Comparison of ENCODE assay signal across 8 cellular contexts in genomic region chr2:63587814-63588384, GRCh38. TPM values are rescaled to one million over a fixed set of nuclear protein-coding genes. Genes with fewer than 3 reads are reported as not detected.
DNase-seq lines count a peak whose midpoint lies in the region; ATAC-seq and TF ChIP-seq lines count a peak whose summit lies in the region.

No MANE protein-coding gene starts in this region.

- 0 to 1% (median 0%) methylated on average over 24 to 33 of the region's 33 CpGs for WGBS in stomach, 5 donors

- peaks cover 14% of the 10 kb centered on the region for H3K36me3 Mint-ChIP-seq in GM23338 (ENCODE audit: low read depth)
- peaks cover 8% of the 10 kb centered on the region for H3K36me3 Mint-ChIP-seq in activated T-helper 1 cell treated with anti-CD3 and anti-CD28 coated beads, Interleukin-12 subunit alpha, Interleukin-12 subunit beta, Interleukin-2, Interleukin-4 antibody, amounts not matched to agents 30 ng/mL and 10 ng/mL and 1 ng/mL, durations not matched to agents 14 hours and 24 hours and 36 hours (ENCODE audit: low read depth)

- H3K36me3 ChIP-seq in GM23338 (ENCODE audit: insufficient read depth) (no peaks in the 10 kb centered on the region), stomach (peaks cover 0 to 11% (median 3%) of the 10 kb centered on the region in 4 donors)

- H3K4me1 Mint-ChIP-seq in GM23338, result peaks cover 32% of the 10 kb centered on the region
- peaks cover 35% of the 10 kb centered on the region for H3K4me1 Mint-ChIP-seq in activated T-helper 1 cell treated with anti-CD3 and anti-CD28 coated beads, Interleukin-12 subunit alpha, Interleukin-12 subunit beta, Interleukin-2, Interleukin-4 antibody, amounts not matched to agents 30 ng/mL and 10 ng/mL and 1 ng/mL, durations not matched to agents 14 hours and 24 hours and 36 hours (ENCODE audit: low read depth)

- H3K4me3 ChIP-seq in AG09309 (ENCODE audit: control insufficient read depth, low read depth, low read length) (peak overlapping the region; percentile 69), GM23338 (peak overlapping the region; percentile 68), iPS-11a (ENCODE audit: low read depth, low read length) (peak overlapping the region; percentile 97), stomach (peak overlapping the region; percentile 84 to 93 (median 90))

- no peak for TF ChIP-seq POLR2A in stomach (IDR thresholded peaks at IDR 0.05)

- H3K79me2 ChIP-seq in GM23338 (replicated peaks; ENCODE audit: insufficient read depth), result peaks cover 82% of the 10 kb centered on the region

- H3F3A ChIP-seq in GM23338 (replicated peaks; ENCODE audit: low read depth), result no peaks in the 10 kb centered on the region

- H3K27me3 ChIP-seq in GM23338 (ENCODE audit: insufficient read depth) (no peaks in the 10 kb centered on the region), stomach (no peaks in the 10 kb centered on the region)

- intact Hi-C loops in activated T-helper 1 cell treated with anti-CD3 and anti-CD28 coated beads, Interleukin-12 subunit alpha, Interleukin-12 subunit beta, Interleukin-2, Interleukin-4 antibody, amounts not matched to agents 30 ng/mL and 10 ng/mL and 1 ng/mL, durations not matched to agents 14 hours and 24 hours and 36 hours (cut with micrococcal nuclease), result loop anchor here (1.0 to 10.0 kb wide), 17 partner anchors 253 to 1896 kb away; partner anchors contain the start of genes ACTR2, AFTPH, CCT4 and CEP68
- intact Hi-C loops in stomach (cut with DNase I; ENCODE audit: low total_unique reads), result no loop called here

- peak overlapping the region; percentile 100 for H3K4me3 Mint-ChIP-seq in GM23338
- H3K4me3 Mint-ChIP-seq in activated T-helper 1 cell treated with anti-CD3 and anti-CD28 coated beads, Interleukin-12 subunit alpha, Interleukin-12 subunit beta, Interleukin-2, Interleukin-4 antibody, amounts not matched to agents 30 ng/mL and 10 ng/mL and 1 ng/mL, durations not matched to agents 14 hours and 24 hours and 36 hours, result peak overlapping the region; percentile 97

- H3K9me2 ChIP-seq in GM23338 (ENCODE audit: insufficient read depth), result no peaks in the 10 kb centered on the region

- H3K9me3 Mint-ChIP-seq in GM23338, result no peaks in the 10 kb centered on the region; the same call in 2 of the 3 replicates
- no peaks in the 10 kb centered on the region for H3K9me3 Mint-ChIP-seq in activated T-helper 1 cell treated with anti-CD3 and anti-CD28 coated beads, Interleukin-12 subunit alpha, Interleukin-12 subunit beta, Interleukin-2, Interleukin-4 antibody, amounts not matched to agents 30 ng/mL and 10 ng/mL and 1 ng/mL, durations not matched to agents 14 hours and 24 hours and 36 hours

- H3K4me1 ChIP-seq in GM23338 (ENCODE audit: insufficient read depth), result peaks cover 21% of the 10 kb centered on the region
- peaks cover 25 to 40% (median 35%) of the 10 kb centered on the region in 4 donors for H3K4me1 ChIP-seq in stomach

- no peaks in the 10 kb centered on the region for H3K9me3 ChIP-seq in stomach

- H3K27ac Mint-ChIP-seq in GM23338, result peak overlapping the region; percentile 99
- peak overlapping the region; percentile 90 for H3K27ac Mint-ChIP-seq in activated T-helper 1 cell treated with anti-CD3 and anti-CD28 coated beads, Interleukin-12 subunit alpha, Interleukin-12 subunit beta, Interleukin-2, Interleukin-4 antibody, amounts not matched to agents 30 ng/mL and 10 ng/mL and 1 ng/mL, durations not matched to agents 14 hours and 24 hours and 36 hours

- TF ChIP-seq EP300 in stomach (IDR thresholded peaks at IDR 0.05), result no peak

- H3K4me2 ChIP-seq in GM23338, result peak overlapping the region; percentile 92

- H3K27ac ChIP-seq in GM23338 (ENCODE audit: low read depth) (peak overlapping the region; percentile 62), stomach (peak overlapping the region; percentile 87 to 92 (median 91))

- peak; percentile 10 for DNase-seq in AG09309 (ENCODE audit: low read depth)
- DNase-seq in GM23338 (ENCODE audit: low spot score), result peak; percentile 83
- peak; percentile 1 for DNase-seq in activated T-helper 1 cell treated with anti-CD3 and anti-CD28 coated beads, Interleukin-12 subunit alpha, Interleukin-12 subunit beta, Interleukin-2, Interleukin-4 antibody, amounts not matched to agents 30 ng/mL and 10 ng/mL and 1 ng/mL, durations not matched to agents 14 hours and 24 hours and 36 hours (ENCODE audit: low spot score)
- no peak for DNase-seq in stomach

- H3K27me3 Mint-ChIP-seq in GM23338 (ENCODE audit: insufficient read depth, low read depth, poor library complexity), result peaks cover 10% of the 10 kb centered on the region
- peaks cover 2% of the 10 kb centered on the region for H3K27me3 Mint-ChIP-seq in activated T-helper 1 cell treated with anti-CD3 and anti-CD28 coated beads, Interleukin-12 subunit alpha, Interleukin-12 subunit beta, Interleukin-2, Interleukin-4 antibody, amounts not matched to agents 30 ng/mL and 10 ng/mL and 1 ng/mL, durations not matched to agents 14 hours and 24 hours and 36 hours (ENCODE audit: insufficient read depth)

- peak overlapping the region; percentile 29 for H2AFZ ChIP-seq in GM23338

- TF ChIP-seq CTCF in AG09309 (IDR thresholded peaks at IDR 0.05; ENCODE audit: control insufficient read depth, insufficient read depth, low read depth, low read length, missing control alignments) (no peak), GM23338 (conservative IDR thresholded peaks at IDR 0.05; ENCODE audit: low read depth in 2 of 2) (no peak), stomach (IDR thresholded peaks at IDR 0.05) (no peak)

- H4K20me1 ChIP-seq in GM23338 (replicated peaks; ENCODE audit: insufficient read depth), result 0 out of 2 replicates have a peak, but pooled peaks cover 6% of the 10 kb centered on the region

- ATAC-seq in GM23338 (peak; percentile 41), HG02973 (IDR thresholded peaks at IDR 0.05; ENCODE audit: unreplicated experiment) (no peak), HG02642 (IDR thresholded peaks at IDR 0.05; ENCODE audit: poor library complexity, unreplicated experiment) (no peak), GM18519 (IDR thresholded peaks at IDR 0.05; ENCODE audit: low FRiP score, unreplicated experiment) (no peak)

TF ChIP-seq in GM23338, 12 proteins besides CTCF, POLR2A, EP300 and RAD21:
- TF ChIP-seq JUNB (IDR thresholded peaks at IDR 0.05; ENCODE audit: unreplicated experiment) (no peak), ZNF114 (CRISPR knock-in tag; IDR thresholded peaks at IDR 0.05) (no peak)
- TF ChIP-seq, protein P1, sequence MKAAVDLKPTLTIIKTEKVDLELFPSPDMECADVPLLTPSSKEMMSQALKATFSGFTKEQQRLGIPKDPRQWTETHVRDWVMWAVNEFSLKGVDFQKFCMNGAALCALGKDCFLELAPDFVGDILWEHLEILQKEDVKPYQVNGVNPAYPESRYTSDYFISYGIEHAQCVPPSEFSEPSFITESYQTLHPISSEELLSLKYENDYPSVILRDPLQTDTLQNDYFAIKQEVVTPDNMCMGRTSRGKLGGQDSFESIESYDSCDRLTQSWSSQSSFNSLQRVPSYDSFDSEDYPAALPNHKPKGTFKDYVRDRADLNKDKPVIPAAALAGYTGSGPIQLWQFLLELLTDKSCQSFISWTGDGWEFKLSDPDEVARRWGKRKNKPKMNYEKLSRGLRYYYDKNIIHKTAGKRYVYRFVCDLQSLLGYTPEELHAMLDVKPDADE (IDR thresholded peaks at IDR 0.05), result no peak

RNA-seq across cellular contexts. Expression of gene WDPCP, which starts 0.4 kb away (rescaled TPM):
- 13.0 and 20.4 TPM in 2 replicates for total RNA-seq in GM23338 (2014; rRNA removed; shearing (Covaris generic))
- polyA plus RNA-seq in GM23338 (2016; fragmentation: Nextera tagmentation; extraction: Ambion mirVana) (8.8 and 10.7 TPM in 2 replicates), stomach (1 to 10 TPM; 1.9 to 4.2 (median 2.4) TPM)
- total RNA-seq in activated T-helper 1 cell treated with anti-CD3 and anti-CD28 coated beads, Interleukin-12 subunit alpha, Interleukin-12 subunit beta, Interleukin-2, Interleukin-4 antibody, amounts not matched to agents 30 ng/mL and 10 ng/mL and 1 ng/mL, durations not matched to agents 14 hours and 24 hours and 36 hours, result 5.2 and 7.7 TPM in 2 replicates
- 10 to 100 TPM in 4 of 5 donors, 1 to 10 TPM in 1; 4.1 to 38.8 (median 14.9) TPM for total RNA-seq in stomach

RNA-seq across cellular contexts. Expression of gene MDH1, which starts 0.9 kb away (rescaled TPM):
- total RNA-seq in GM23338 (2014; rRNA removed; shearing (Covaris generic)), result 275 and 294 TPM in 2 replicates
- polyA plus RNA-seq in GM23338 (2016; fragmentation: Nextera tagmentation; extraction: Ambion mirVana) (503 and 541 TPM in 2 replicates), stomach (100 to 1,000 TPM; 199 to 326 (median 249) TPM)
- 186 and 197 TPM in 2 replicates for total RNA-seq in activated T-helper 1 cell treated with anti-CD3 and anti-CD28 coated beads, Interleukin-12 subunit alpha, Interleukin-12 subunit beta, Interleukin-2, Interleukin-4 antibody, amounts not matched to agents 30 ng/mL and 10 ng/mL and 1 ng/mL, durations not matched to agents 14 hours and 24 hours and 36 hours
- 100 to 1,000 TPM in 3 of 5 donors, 10 to 100 TPM in 2; 34.2 to 246 (median 199) TPM for total RNA-seq in stomach
